In the genomic region with DNA sequence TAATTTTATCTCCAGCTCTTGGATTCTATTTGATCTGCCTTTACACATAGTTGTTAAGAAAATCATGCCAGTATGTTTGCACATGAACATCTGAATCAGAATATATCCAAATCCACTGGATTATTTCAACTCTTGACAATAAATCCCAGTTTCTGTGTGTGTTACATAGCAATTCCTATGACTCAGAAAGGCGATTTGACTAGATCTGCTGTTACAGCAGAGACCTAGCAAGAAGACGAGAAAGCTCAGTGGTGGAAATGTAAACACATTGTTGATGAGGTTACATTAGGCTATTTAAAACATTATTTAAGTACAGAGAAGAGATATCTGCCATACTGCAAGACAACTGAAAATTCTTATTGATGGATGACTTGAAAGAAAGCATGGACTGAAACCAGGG, we compare ENCODE assay signal across 20 cellular contexts.
"Had no signal": no experiment of that assay in that cellular context is flagged by ENCODE, and none has a peak within 500 bp of the region (broad histone marks: within the 10 kb centered on the region; RNA-seq: fewer than 3 reads in every experiment).

No MANE protein-coding gene starts in this region.

- H3K36me3 ChIP-seq: brain microvascular endothelial cell, left lung, tibial artery had no signal

- H3K27me3 ChIP-seq: brain microvascular endothelial cell, tibial artery had no signal

- H3K4me1 ChIP-seq: left lung, tibial artery had no signal

- H3K9me3 ChIP-seq: left lung, tibial artery had no signal

- DNase-seq: activated CD4-positive, alpha-beta memory T cell treated with anti-CD3 and anti-CD28 coated beads for 36 hours; activated CD4-positive, alpha-beta T cell treated with anti-CD3 and anti-CD28 coated beads for 48 hours; activated effector memory CD4-positive, alpha-beta T cell treated with Interleukin-2 at 50 U/mL for 16 hours; activated naive CD4-positive, alpha-beta T cell treated with anti-CD3 and anti-CD28 coated beads, Interleukin-2, amount 10 ng/mL, durations not matched to agents 7 days and 5 days; activated naive CD8-positive, alpha-beta T cell treated with anti-CD3 and anti-CD28 coated beads, Interleukin-2, amount 50 U/mL, for 24 hours; activated T-cell treated with anti-CD3 and anti-CD28 coated beads, Interleukin-2, amount 50 U/mL, for 72 hours; anterior cingulate cortex; brain microvascular endothelial cell; caudate nucleus; dermis blood vessel endothelial cell; effector memory CD4-positive, alpha-beta T cell; immature natural killer cell; kidney glomerular epithelial cell; left lung; natural killer cell; stimulated activated CD4-positive, alpha-beta T cell treated with anti-CD3 and anti-CD28 coated beads, Interleukin-1b, Interleukin-23, amount 100 ng/mL, for 48 hours; stimulated activated naive CD8-positive, alpha-beta T cell treated with anti-CD3 and anti-CD28 coated beads, Interleukin-15, amount 100 ng/mL, for 72 hours; tibial artery had no signal

- ATAC-seq: activated naive CD8-positive, alpha-beta T cell treated with anti-CD3 and anti-CD28 coated beads, Interleukin-2, amount 50 U/mL, for 24 hours; activated T-cell treated with anti-CD3 and anti-CD28 coated beads, Interleukin-2, amount 50 U/mL, for 72 hours; esophagus mucosa; left lung; natural killer cell; stimulated activated naive CD8-positive, alpha-beta T cell treated with anti-CD3 and anti-CD28 coated beads, Interleukin-15, amount 100 ng/mL, for 72 hours had no signal

- H3K27ac ChIP-seq: brain microvascular endothelial cell, left lung, tibial artery had no signal

- H3K4me3 ChIP-seq: left lung, lung, tibial artery had no signal
